Comparison of ENCODE assay signal across 31 cellular contexts in the genomic region with DNA sequence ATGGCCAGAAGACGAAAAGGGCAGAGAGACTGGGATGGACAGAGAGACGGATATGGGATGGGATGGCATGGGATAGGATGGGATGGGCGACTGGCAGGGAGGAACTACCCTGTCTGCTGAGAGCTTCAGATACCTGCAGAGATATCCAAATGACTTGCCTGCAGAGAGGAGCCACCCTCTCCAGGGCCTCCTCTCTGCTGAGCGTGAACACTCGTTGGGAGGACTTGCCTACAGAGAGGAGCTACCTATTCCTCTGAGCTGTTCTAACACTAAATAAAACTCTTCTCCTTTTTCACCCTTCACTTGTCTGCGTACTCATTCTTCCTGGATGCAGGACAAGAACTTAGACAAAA.
"Had no signal": no experiment of that assay in that cellular context is flagged by ENCODE, and none has a peak within 500 bp of the region (broad histone marks: within the 10 kb centered on the region; RNA-seq: fewer than 3 reads in every experiment).

No MANE protein-coding gene starts in this region.

- FAIRE-seq: astrocyte, bronchial epithelial cell, endometrium, endothelial cell of umbilical vein had no signal

- ATAC-seq: activated CD4-positive, CD25-positive, alpha-beta regulatory T cell treated with anti-CD3 and anti-CD28 coated beads, Interleukin-2, amount 50 U/mL, for 24 hours; activated CD8-positive, alpha-beta T cell treated with anti-CD3 and anti-CD28 coated beads for 36 hours; effector memory CD8-positive, alpha-beta T cell; gastroesophageal sphincter; T-helper 17 cell had no signal

- H3K4me1 ChIP-seq: gastroesophageal sphincter, heart right ventricle had no signal

- DNase-seq: activated B cell treated with CpG ODN at 0.5 μM for 24 hours; activated CD4-positive, alpha-beta T cell treated with anti-CD3 and anti-CD28 coated beads for 48 hours; activated CD4-positive, alpha-beta T cell treated with anti-CD3 and anti-CD28 coated beads, Interleukin-2, amount 50 U/mL, for 1 hour; activated CD4-positive, alpha-beta T cell treated with anti-CD3 and anti-CD28 coated beads, Interleukin-2, amount 50 U/mL, for 48 hours; activated CD8-positive, alpha-beta T cell treated with anti-CD3 and anti-CD28 coated beads for 36 hours; activated effector memory CD4-positive, alpha-beta T cell treated with anti-CD3 and anti-CD28 coated beads, Interleukin-2, amount 50 U/mL, for 16 hours; activated naive CD4-positive, alpha-beta T cell treated with anti-CD3 and anti-CD28 coated beads for 36 hours; activated naive CD8-positive, alpha-beta T cell treated with anti-CD3 and anti-CD28 coated beads for 36 hours; activated T-cell treated with anti-CD3 and anti-CD28 coated beads, Interleukin-2, amount 50 U/mL, for 1 hour; activated T-cell treated with anti-CD3 and anti-CD28 coated beads, Interleukin-2, amount 50 U/mL, for 48 hours; amniotic stem cell; anterior cingulate cortex; brain microvascular endothelial cell; cortex of kidney; dermis blood vessel endothelial cell; effector CD4-positive, alpha-beta T cell; effector memory CD8-positive, alpha-beta T cell; esophagus squamous epithelium; foreskin melanocyte; heart right ventricle; T-helper 1 cell; T-helper 17 cell; T1000; WERI-Rb-1 had no signal

- H3K9me3 ChIP-seq: esophagus squamous epithelium, gastroesophageal sphincter, heart right ventricle had no signal

- H3K27ac ChIP-seq: brain microvascular endothelial cell, epithelial cell of prostate, esophagus squamous epithelium, gastroesophageal sphincter, heart right ventricle, WERI-Rb-1 had no signal

- H3K4me3 ChIP-seq: esophagus squamous epithelium, gastroesophageal sphincter, heart right ventricle had no signal
